Comparison of ENCODE assay signal across 30 cellular contexts in genomic region chr18:58347135-58347534, GRCh38.
"Had no signal": no experiment of that assay in that cellular context is flagged by ENCODE, and none has a peak within 500 bp of the region (broad histone marks: within the 10 kb centered on the region; RNA-seq: fewer than 3 reads in every experiment).

No MANE protein-coding gene starts in this region.

- H3K4me1 Mint-ChIP-seq: activated CD4-positive, alpha-beta T cell treated with anti-CD3 and anti-CD28 coated beads, Interleukin-2, amount 10 ng/mL, durations not matched to agents 24 days and 14 days; activated naive CD4-positive, alpha-beta T cell treated with anti-CD3 and anti-CD28 coated beads, Interleukin-2, amount 50 U/mL, for 24 hours; activated naive CD8-positive, alpha-beta T cell treated with anti-CD3 and anti-CD28 coated beads, Interleukin-2, amount 10 ng/mL, durations not matched to agents 7 days and 5 days had no signal

- H3K27ac Mint-ChIP-seq: activated CD4-positive, alpha-beta T cell treated with anti-CD3 and anti-CD28 coated beads, Interleukin-2, amount 10 ng/mL, durations not matched to agents 24 days and 14 days; activated CD8-positive, alpha-beta T cell treated with anti-CD3 and anti-CD28 coated beads for 36 hours; activated naive CD4-positive, alpha-beta T cell treated with anti-CD3 and anti-CD28 coated beads, Interleukin-2, amount 50 U/mL, for 24 hours; activated naive CD8-positive, alpha-beta T cell treated with anti-CD3 and anti-CD28 coated beads, Interleukin-2, amount 10 ng/mL, durations not matched to agents 7 days and 5 days; activated T-cell treated with anti-CD3 and anti-CD28 coated beads, Interleukin-2, amount 50 U/mL, for 24 hours; activated T-helper 2 cell treated with anti-CD3 and anti-CD28 coated beads, Interferon-gamma antibody, Interleukin-2, Interleukin-4, amounts not matched to agents 10 μg/mL and 5 μg/mL and 100 μg/mL, durations not matched to agents 14 hours and 24 hours and 36 hours had no signal

- H3K9me3 ChIP-seq: ascending aorta, breast epithelium, Peyer's patch had no signal

- H3K4me1 ChIP-seq: ascending aorta, breast epithelium, Peyer's patch had no signal

- H3K4me3 Mint-ChIP-seq: activated CD4-positive, alpha-beta T cell treated with anti-CD3 and anti-CD28 coated beads, Interleukin-2, amount 10 ng/mL, durations not matched to agents 24 days and 14 days; activated CD8-positive, alpha-beta T cell treated with anti-CD3 and anti-CD28 coated beads for 36 hours; activated naive CD4-positive, alpha-beta T cell treated with anti-CD3 and anti-CD28 coated beads, Interleukin-2, amount 50 U/mL, for 24 hours; activated naive CD8-positive, alpha-beta T cell treated with anti-CD3 and anti-CD28 coated beads, Interleukin-2, amount 10 ng/mL, durations not matched to agents 7 days and 5 days; activated T-cell treated with anti-CD3 and anti-CD28 coated beads, Interleukin-2, amount 50 U/mL, for 24 hours had no signal

- H3K27me3 ChIP-seq: ascending aorta, breast epithelium, Peyer's patch had no signal

- H3K9me3 Mint-ChIP-seq: activated CD4-positive, alpha-beta T cell treated with anti-CD3 and anti-CD28 coated beads, Interleukin-2, amount 10 ng/mL, durations not matched to agents 24 days and 14 days; activated CD8-positive, alpha-beta T cell treated with anti-CD3 and anti-CD28 coated beads for 36 hours; activated naive CD4-positive, alpha-beta T cell treated with anti-CD3 and anti-CD28 coated beads, Interleukin-2, amount 50 U/mL, for 24 hours; activated naive CD8-positive, alpha-beta T cell treated with anti-CD3 and anti-CD28 coated beads, Interleukin-2, amount 10 ng/mL, durations not matched to agents 7 days and 5 days; activated T-cell treated with anti-CD3 and anti-CD28 coated beads, Interleukin-2, amount 50 U/mL, for 24 hours; activated T-helper 2 cell treated with anti-CD3 and anti-CD28 coated beads, Interferon-gamma antibody, Interleukin-2, Interleukin-4, amounts not matched to agents 10 μg/mL and 5 μg/mL and 100 μg/mL, durations not matched to agents 14 hours and 24 hours and 36 hours had no signal

- H3K36me3 Mint-ChIP-seq: activated naive CD4-positive, alpha-beta T cell treated with anti-CD3 and anti-CD28 coated beads, Interleukin-2, amount 50 U/mL, for 24 hours; activated naive CD8-positive, alpha-beta T cell treated with anti-CD3 and anti-CD28 coated beads, Interleukin-2, amount 10 ng/mL, durations not matched to agents 7 days and 5 days had no signal

- DNase-seq: activated CD4-positive, alpha-beta T cell treated with anti-CD3 and anti-CD28 coated beads, Interleukin-2, amount 10 ng/mL, durations not matched to agents 24 days and 14 days; activated CD4-positive, alpha-beta T cell treated with anti-CD3 and anti-CD28 coated beads, Interleukin-2, amount 50 U/mL, for 4 hours; activated CD8-positive, alpha-beta T cell treated with anti-CD3 and anti-CD28 coated beads for 36 hours; activated gamma-delta T cell; activated naive CD4-positive, alpha-beta T cell treated with Interleukin-2 at 50 U/mL for 16 hours; activated naive CD8-positive, alpha-beta T cell treated with anti-CD3 and anti-CD28 coated beads, Interleukin-2, amount 10 ng/mL, durations not matched to agents 7 days and 5 days; activated T-cell treated with anti-CD3 and anti-CD28 coated beads, Interleukin-2, amount 50 U/mL, for 24 hours; amygdala; Karpas-422; KBM-7; NCI-H1105; NCI-H1417 treated with DMSO at 0.1 percent for 48 hours; NCI-H187 treated with DMSO at 0.1 percent for 48 hours; NCI-H2081; NCI-H2171 treated with DMSO at 0.1 percent for 48 hours; NCI-H345; NCI-H524 treated with DMSO at 0.1 percent for 48 hours; NCI-H748 treated with DMSO at 0.1 percent for 48 hours; NK-92 treated with Interleukin-12 subunit alpha and Interleukin-12 subunit beta, amount 100 ng/mL, for 24 hours; PC-3; Peyer's patch; RPMI8226; SW 1271; T-helper 1 cell; T1000; WERI-Rb-1 had no signal

- H3K36me3 ChIP-seq: ascending aorta, breast epithelium had no signal

- H3K27ac ChIP-seq: ascending aorta, breast epithelium, Peyer's patch, WERI-Rb-1 had no signal

- ATAC-seq: activated CD8-positive, alpha-beta T cell treated with anti-CD3 and anti-CD28 coated beads for 36 hours; PC-3 had no signal

- H3K27me3 Mint-ChIP-seq: activated CD4-positive, alpha-beta T cell treated with anti-CD3 and anti-CD28 coated beads, Interleukin-2, amount 10 ng/mL, durations not matched to agents 24 days and 14 days; activated CD8-positive, alpha-beta T cell treated with anti-CD3 and anti-CD28 coated beads for 36 hours; activated naive CD4-positive, alpha-beta T cell treated with anti-CD3 and anti-CD28 coated beads, Interleukin-2, amount 50 U/mL, for 24 hours; activated naive CD8-positive, alpha-beta T cell treated with anti-CD3 and anti-CD28 coated beads, Interleukin-2, amount 10 ng/mL, durations not matched to agents 7 days and 5 days; activated T-cell treated with anti-CD3 and anti-CD28 coated beads, Interleukin-2, amount 50 U/mL, for 24 hours had no signal

- H3K4me3 ChIP-seq: ascending aorta, breast epithelium, Peyer's patch had no signal
